In the genomic region with DNA sequence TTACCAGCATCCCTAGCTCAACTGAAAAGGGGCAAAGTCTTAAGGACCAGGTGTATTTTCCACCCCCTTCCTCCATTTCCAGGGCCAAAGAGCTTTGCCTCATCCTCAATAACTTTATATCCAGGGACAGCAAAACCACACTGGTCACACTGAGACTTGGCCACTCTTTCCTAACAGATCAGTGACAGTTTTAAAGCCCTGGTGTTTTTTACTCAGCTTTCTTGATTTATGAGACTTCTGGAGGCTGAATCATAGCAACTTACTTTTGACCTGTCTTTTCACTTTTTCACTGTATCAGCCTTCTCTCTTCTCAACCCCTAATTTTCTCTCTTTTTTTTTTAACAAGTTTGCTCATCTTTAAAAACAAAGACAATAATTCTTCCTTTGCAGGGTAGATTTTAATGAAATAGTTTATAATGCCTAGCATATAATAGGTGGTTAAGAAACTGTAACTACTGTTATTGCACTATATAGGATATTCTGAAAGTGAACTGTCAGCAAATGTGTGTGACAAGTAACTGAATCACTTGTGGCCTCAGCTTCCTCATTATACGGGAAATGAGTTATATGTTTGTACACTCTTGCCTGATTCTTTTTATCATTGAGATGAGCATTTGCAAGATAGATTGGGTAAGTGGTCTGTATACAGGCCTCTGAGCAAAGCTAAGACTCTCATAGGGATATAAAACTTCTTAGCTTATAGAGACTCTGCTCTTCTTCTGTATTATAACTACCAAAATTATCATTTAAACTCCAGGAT, we compare ENCODE assay signal across 8 cellular contexts. TPM values are rescaled to one million over a fixed set of nuclear protein-coding genes. Genes with fewer than 3 reads are reported as not detected.
DNase-seq lines count a peak whose midpoint lies in the region; ATAC-seq and TF ChIP-seq lines count a peak whose summit lies in the region.

No MANE protein-coding gene starts in this region.

- BruUV-seq in Caco-2 (replicated peaks; lab: Mats Ljungman, UMichigan): no TSS peak

- TF ChIP-seq CTCF in NB4 (IDR thresholded peaks at IDR 0.05; ENCODE audit: low read depth, low read length) (no peak), fibroblast of villous mesenchyme (IDR thresholded peaks at IDR 0.05; ENCODE audit: insufficient read depth, low read depth, low read length) (no peak), Caco-2 (IDR thresholded peaks at IDR 0.05; ENCODE audit: insufficient read depth in 1 of 2, low read depth in 1 of 2, low read length in 1 of 2, severe bottlenecking in 1 of 2, unreplicated experiment in 1 of 2) (no peak)

- H3K4me3 Mint-ChIP-seq in Caco-2 (ENCODE audit: unreplicated experiment): no peak overlapping the region

- H3K4me3 ChIP-seq in NB4 (ENCODE audit: low read depth, low read length): no peak overlapping the region
- no peak overlapping the region for H3K4me3 ChIP-seq in fibroblast of villous mesenchyme (ENCODE audit: low read depth, low read length)
- H3K4me3 ChIP-seq in Caco-2 (ENCODE audit: low read depth, low read length): no peak overlapping the region

- no peak for TF ChIP-seq POLR2A in NB4 (IDR thresholded peaks at IDR 0.05; ENCODE audit: extremely low read depth, insufficient read length)

- CTCF ChIA-PET in Caco-2 (lab: Charles Lee): no interaction called here

- no peaks in the 10 kb centered on the region for H3K4me1 ChIP-seq in Caco-2

- no peaks in the 10 kb centered on the region for H3K27me3 ChIP-seq in Caco-2 (replicated peaks; ENCODE audit: control insufficient read depth, insufficient read depth, low read length)

- ATAC-seq in GM21576 (IDR thresholded peaks at IDR 0.05; ENCODE audit: unreplicated experiment) (peak; percentile 60), HG02981 (IDR thresholded peaks at IDR 0.05; ENCODE audit: unreplicated experiment) (no peak)

- POLR2A ChIA-PET in Caco-2 (lab: Charles Lee): no interaction called here

- DNase-seq in GDM1 (lab: John Stamatoyannopoulos, UW) (peak; percentile 22), NB4 (ENCODE audit: low read depth) (peak; percentile 71), fibroblast of villous mesenchyme (ENCODE audit: low read depth) (peak; percentile 51), DMS53 (lab: John Stamatoyannopoulos, UW) (no peak), activated gamma-delta T cell treated with Interleukin-2 at 50 U/mL for 16 hours (no peak), Caco-2 (no peak)

- H3K9me3 ChIP-seq in Caco-2: no peaks in the 10 kb centered on the region

- no peaks in the 10 kb centered on the region for H3K36me3 Mint-ChIP-seq in Caco-2 (ENCODE audit: insufficient read depth, unreplicated experiment)

- H3K9me3 Mint-ChIP-seq in Caco-2 (ENCODE audit: unreplicated experiment): no peaks in the 10 kb centered on the region

- H3K27me3 Mint-ChIP-seq in Caco-2 (ENCODE audit: insufficient read depth, unreplicated experiment): peaks cover 4% of the 10 kb centered on the region

- no peaks in the 10 kb centered on the region for H3K4me1 Mint-ChIP-seq in Caco-2 (ENCODE audit: low read depth, unreplicated experiment)

- H3K27ac Mint-ChIP-seq in Caco-2 (ENCODE audit: unreplicated experiment): no peak overlapping the region

- intact Hi-C loops in Caco-2 (cut with micrococcal nuclease; ENCODE audit: unreplicated experiment): no loop called here

- H3K36me3 ChIP-seq in Caco-2 (ENCODE audit: control insufficient read depth, insufficient read depth, low read length): no peaks in the 10 kb centered on the region

RNA-seq across cellular contexts. Expression of a gene that starts 19.7 kb away (rescaled TPM):
- total RNA-seq in fibroblast of villous mesenchyme (1.7 and 2.9 TPM in 2 replicates), Caco-2 (2022) (not detected in 2 replicates)

Comparison
In these comparisons a context has a peak if more than half of its experiments do, and no peak if none do; other contexts are left out.
1. DNase-seq: peak in GDM1 (single experiment), NB4 (single experiment) and fibroblast of villous mesenchyme (single experiment); none in DMS53 (single experiment), activated gamma-delta T cell treated with Interleukin-2 at 50 U/mL for 16 hours (single experiment) and Caco-2 (0 of 2).